ENCODE assay signal across 12 cellular contexts in the genomic region with DNA sequence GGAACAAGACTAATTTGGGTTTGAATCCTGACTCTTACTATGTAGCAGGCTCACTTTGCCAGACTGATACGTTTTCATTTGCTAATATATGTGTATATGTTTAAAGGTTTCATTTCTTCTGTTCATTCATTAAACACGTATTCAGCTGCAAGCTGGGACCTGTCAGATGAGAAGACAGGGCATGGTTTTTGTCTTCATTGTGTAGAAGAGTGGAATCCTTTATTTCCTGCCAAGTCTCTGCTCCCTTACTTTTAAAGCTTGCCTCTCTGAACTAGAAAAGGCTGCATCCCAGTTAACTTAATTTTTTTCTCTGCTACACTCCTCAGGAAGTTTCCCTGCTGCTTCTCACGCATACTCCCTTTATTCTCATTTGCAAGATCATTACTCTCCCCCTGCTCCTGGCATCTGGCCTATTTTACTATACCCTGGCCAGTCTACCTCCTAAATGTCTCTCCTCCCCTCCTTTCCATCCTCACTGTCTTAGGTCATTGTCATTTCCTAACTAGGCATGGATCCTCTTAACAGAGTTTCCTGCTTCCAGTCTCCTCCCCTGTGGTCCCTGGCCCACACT.
"Had no signal": no experiment of that assay in that cellular context is flagged by ENCODE, and none has a peak within 500 bp of the region (broad histone marks: within the 10 kb centered on the region; RNA-seq: fewer than 3 reads in every experiment).

No MANE protein-coding gene starts in this region.

- H3K4me1 Mint-ChIP-seq: naive thymus-derived CD8-positive, alpha-beta T cell had no signal

- H3K9me3 Mint-ChIP-seq: stimulated activated naive CD8-positive, alpha-beta T cell treated with anti-CD3 and anti-CD28 coated beads, Interleukin-15, Interleukin-2, amounts not matched to agents 100 ng/mL and 50 ng/mL, for 24 hours; T-helper 2 cell treated with Interferon-gamma antibody and Interleukin-4, amounts not matched to agents 5 μg/mL and 100 μg/mL, for 36 hours had no signal

- DNase-seq: activated CD4-positive, alpha-beta T cell treated with anti-CD3 and anti-CD28 coated beads, Interleukin-2, amount 50 U/mL, for 4 hours; activated effector memory CD4-positive, alpha-beta T cell treated with Interleukin-2 at 50 U/mL for 16 hours; activated T-cell treated with anti-CD3 and anti-CD28 coated beads, Interleukin-2, amount 50 U/mL, for 24 hours; amniotic stem cell; gastrocnemius medialis; midbrain; naive thymus-derived CD8-positive, alpha-beta T cell; stimulated activated CD4-positive, alpha-beta T cell treated with anti-CD3 and anti-CD28 coated beads, Interleukin-4, amount 100 ng/mL, for 24 hours had no signal

- H3K27me3 ChIP-seq: gastrocnemius medialis had no signal

- H3K9me3 ChIP-seq: gastrocnemius medialis had no signal

- H3K4me1 ChIP-seq: gastrocnemius medialis had no signal

- H3K27ac Mint-ChIP-seq: activated T-cell treated with anti-CD3 and anti-CD28 coated beads, Interleukin-2, amount 50 U/mL, for 24 hours; naive thymus-derived CD8-positive, alpha-beta T cell; stimulated activated naive CD8-positive, alpha-beta T cell treated with anti-CD3 and anti-CD28 coated beads, Interleukin-15, Interleukin-2, amounts not matched to agents 100 ng/mL and 50 ng/mL, for 24 hours; T-helper 2 cell treated with Interferon-gamma antibody and Interleukin-4, amounts not matched to agents 5 μg/mL and 100 μg/mL, for 36 hours had no signal

- H3K4me3 Mint-ChIP-seq: activated T-cell treated with anti-CD3 and anti-CD28 coated beads, Interleukin-2, amount 50 U/mL, for 24 hours; naive thymus-derived CD8-positive, alpha-beta T cell; stimulated activated naive CD8-positive, alpha-beta T cell treated with anti-CD3 and anti-CD28 coated beads, Interleukin-15, Interleukin-2, amounts not matched to agents 100 ng/mL and 50 ng/mL, for 24 hours; T-helper 2 cell treated with Interferon-gamma antibody and Interleukin-4, amounts not matched to agents 5 μg/mL and 100 μg/mL, for 36 hours had no signal

- H3K36me3 ChIP-seq: gastrocnemius medialis had no signal

- ATAC-seq: activated CD4-positive, CD25-positive, alpha-beta regulatory T cell treated with anti-CD3 and anti-CD28 coated beads, Interleukin-2, amount 50 U/mL, for 24 hours; activated naive CD4-positive, alpha-beta T cell treated with anti-CD3 and anti-CD28 coated beads, Interleukin-2, amount 50 U/mL, for 72 hours; gastrocnemius medialis; naive thymus-derived CD8-positive, alpha-beta T cell had no signal

- H3K4me3 ChIP-seq: gastrocnemius medialis had no signal

- H3K27ac ChIP-seq: gastrocnemius medialis had no signal
